In the genomic region with DNA sequence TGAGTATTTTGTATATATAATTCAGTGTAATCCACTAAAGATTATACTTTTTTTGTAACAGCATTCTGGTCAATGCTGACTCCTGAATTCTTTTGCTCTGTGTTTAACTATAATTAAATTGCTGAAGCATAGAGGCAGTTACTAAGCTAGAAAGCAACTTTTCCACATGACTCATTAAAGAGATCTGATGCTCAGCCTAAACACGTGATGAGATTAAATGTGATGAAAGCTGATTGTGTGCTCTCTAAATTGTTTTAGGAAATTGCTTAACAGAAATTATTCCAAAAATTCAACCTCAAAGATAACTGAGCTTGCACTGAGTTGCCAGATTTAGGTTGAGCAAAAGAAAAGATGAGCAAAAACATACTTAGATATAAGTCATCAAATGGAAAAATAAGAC, we compare ENCODE assay signal across 25 cellular contexts.
DNase-seq lines count a peak whose midpoint lies in the region; ATAC-seq and TF ChIP-seq lines count a peak whose summit lies in the region.
"Had no signal": no experiment of that assay in that cellular context is flagged by ENCODE, and none has a peak within 500 bp of the region (broad histone marks: within the 10 kb centered on the region; RNA-seq: fewer than 3 reads in every experiment).

No MANE protein-coding gene starts in this region.

- ATAC-seq in HG03354 (IDR thresholded peaks at IDR 0.05; ENCODE audit: poor library complexity, severe bottlenecking, unreplicated experiment) (no peak), GM21381 (IDR thresholded peaks at IDR 0.05; ENCODE audit: unreplicated experiment) (no peak), HG03342 (IDR thresholded peaks at IDR 0.05; ENCODE audit: unreplicated experiment) (no peak)
- ATAC-seq: GM12878, HCT116, Panc1 had no signal

- no peak overlapping the region for H3K9ac ChIP-seq in GM23248
- H3K9ac ChIP-seq: BLaER1 treated with 17β-estradiol and CSF1 and Interleukin-3, amounts not matched to agents 10 nM and 100 nM; SK-N-SH had no signal

- peak; percentile 35 for DNase-seq in A172 (ENCODE audit: low spot score)
- DNase-seq in GM23248, result peak; percentile 7
- peak; percentile 39 for DNase-seq in amniotic epithelial cell (ENCODE audit: low read depth)
- DNase-seq in fibroblast of pulmonary artery (ENCODE audit: low read depth), result peak; percentile 0
- no peak for DNase-seq in activated CD8-positive, alpha-beta memory T cell treated with anti-CD3 and anti-CD28 coated beads, Interleukin-2, amount 50 U/mL, for 48 hours
- DNase-seq: 8988T; AML-193; CD4-positive, alpha-beta T cell; KBM-7; MG63; NCI-H1105 treated with DMSO at 0.1 percent for 48 hours; NCI-H146; NCI-H1930; NCI-H2107; NCI-H446; NCI-H526; SK-N-SH; SW 1271 had no signal

- H3K9me2 ChIP-seq in GM23248 (ENCODE audit: insufficient read depth), result no peaks in the 10 kb centered on the region
- H3K9me2 ChIP-seq: SK-N-SH had no signal

- no peaks in the 10 kb centered on the region for H4K20me1 ChIP-seq in GM23248 (ENCODE audit: insufficient read depth)
- H4K20me1 ChIP-seq: BLaER1 treated with 17β-estradiol and CSF1 and Interleukin-3, amounts not matched to agents 10 nM and 100 nM had no signal

- no peaks in the 10 kb centered on the region for H3K27me3 ChIP-seq in GM23248 (replicated peaks; ENCODE audit: insufficient read depth)
- H3K27me3 ChIP-seq: BLaER1 treated with 17β-estradiol and CSF1 and Interleukin-3, amounts not matched to agents 10 nM and 100 nM; MG63 had no signal

- in situ Hi-C loops in GM23248 (cut with MboI), result no loop called here

- no peak overlapping the region for H2AFZ ChIP-seq in GM23248

- H3K79me2 ChIP-seq in GM23248 (ENCODE audit: insufficient read depth), result no peaks in the 10 kb centered on the region

- no peak overlapping the region for H3K27ac ChIP-seq in GM23248
- H3K27ac ChIP-seq: BLaER1 treated with 17β-estradiol and CSF1 and Interleukin-3, amounts not matched to agents 10 nM and 100 nM had no signal

- whole genome bisulfite sequencing in GM23248 (ENCODE audit: low coverage in 1 of 2, low lambda C conversion rate in 2 of 2, missing lambda C conversion rate in 2 of 2), 2 experiments, result 6 to 10% methylated on average over 1 of the region's 1 CpG

- H3K4me3 ChIP-seq in GM23248, result no peak overlapping the region
- H3K4me3 ChIP-seq in fibroblast of pulmonary artery (replicated peaks; ENCODE audit: low read depth, low read length), result no peak overlapping the region
- H3K4me3 ChIP-seq: BLaER1 treated with 17β-estradiol and CSF1 and Interleukin-3, amounts not matched to agents 10 nM and 100 nM; GM12878; MG63 had no signal

- no peak for TF ChIP-seq CTCF in fibroblast of pulmonary artery (IDR thresholded peaks at IDR 0.05; ENCODE audit: low read length, missing control alignments)

- peaks cover 5% of the 10 kb centered on the region for H3K9me3 ChIP-seq in GM23248 (ENCODE audit: low read depth)
- H3K9me3 ChIP-seq: MG63, SK-N-SH had no signal

- H3K36me3 ChIP-seq in GM23248 (ENCODE audit: low read depth), result no peaks in the 10 kb centered on the region
- H3K36me3 ChIP-seq: BLaER1 treated with 17β-estradiol and CSF1 and Interleukin-3, amounts not matched to agents 10 nM and 100 nM; MG63 had no signal

- no peaks in the 10 kb centered on the region for H3F3A ChIP-seq in GM23248 (ENCODE audit: insufficient read depth)

- H3K4me2 ChIP-seq in GM23248 (ENCODE audit: unreplicated experiment), result no peak overlapping the region
- H3K4me2 ChIP-seq: BLaER1 treated with 17β-estradiol and CSF1 and Interleukin-3, amounts not matched to agents 10 nM and 100 nM; SK-N-SH had no signal

- H3K4me1 ChIP-seq in GM23248 (ENCODE audit: insufficient read depth), result no peaks in the 10 kb centered on the region
- H3K4me1 ChIP-seq: BLaER1 treated with 17β-estradiol and CSF1 and Interleukin-3, amounts not matched to agents 10 nM and 100 nM had no signal
